Comparison of ENCODE assay signal across 8 cellular contexts in genomic region chr13:48126944-48127814, GRCh38. TPM values are rescaled to one million over a fixed set of nuclear protein-coding genes. Genes with fewer than 3 reads are reported as not detected.
DNase-seq lines count a peak whose midpoint lies in the region; ATAC-seq and TF ChIP-seq lines count a peak whose summit lies in the region.

No MANE protein-coding gene starts in this region.

- peak overlapping the region; percentile 13 for H3K4me3 Mint-ChIP-seq in activated CD8-positive, alpha-beta T cell treated with anti-CD3 and anti-CD28 coated beads for 36 hours

- H3K27ac Mint-ChIP-seq in activated CD8-positive, alpha-beta T cell treated with anti-CD3 and anti-CD28 coated beads for 36 hours, result peak overlapping the region; percentile 62

- H3K4me1 ChIP-seq in tibial nerve, result peaks cover 0 to 53% (median 12%) of the 10 kb centered on the region in 4 donors

- H3K9me3 Mint-ChIP-seq in activated CD8-positive, alpha-beta T cell treated with anti-CD3 and anti-CD28 coated beads for 36 hours, result no peaks in the 10 kb centered on the region

- H3K4me3 ChIP-seq in tibial nerve, result no peak overlapping the region

- 18 to 22% methylated on average over 5 of the region's 5 CpGs for WGBS in tibial nerve, 2 donors

- ATAC-seq in HG03280 (IDR thresholded peaks at IDR 0.05; ENCODE audit: unreplicated experiment), result peak; percentile 74
- peak; percentile 85 for ATAC-seq in activated CD8-positive, alpha-beta T cell treated with anti-CD3 and anti-CD28 coated beads for 36 hours

- H3K36me3 ChIP-seq in tibial nerve, result no peaks in the 10 kb centered on the region

- no peaks in the 10 kb centered on the region for H3K27me3 ChIP-seq in tibial nerve

- DNase-seq in activated naive CD4-positive, alpha-beta T cell treated with Interleukin-2 at 50 U/mL for 16 hours, result peak; percentile 18
- DNase-seq in activated naive CD4-positive, alpha-beta T cell treated with anti-CD3 and anti-CD28 coated beads, Interleukin-2, amount 50 U/mL, for 16 hours, result no peak
- DNase-seq in NCI-H526 treated with DMSO at 0.1 percent for 48 hours (lab: John Stamatoyannopoulos, UW), result peak; percentile 60
- peak; percentile 24 for DNase-seq in activated CD8-positive, alpha-beta T cell treated with anti-CD3 and anti-CD28 coated beads for 36 hours
- no peak for DNase-seq in epithelial cell of prostate (ENCODE audit: low read depth, low spot score)
- DNase-seq in mucosa of gallbladder (ENCODE audit: low spot score), result peak; percentile 36
- DNase-seq in tibial nerve (ENCODE audit: low spot score in 2 of 2), result peak; percentile 50 to 75

- CTCF ChIA-PET in activated CD8-positive, alpha-beta T cell treated with anti-CD3 and anti-CD28 coated beads for 36 hours (lab: Charles Lee), result interaction anchor here (0.6 to 2.7 kb wide), 56 partner anchors 9 to 643 kb away, joined by 3 to 29 read pairs (median 4); partner anchors contain the start of genes ITM2B, MED4 and RB1

- no peak for TF ChIP-seq POLR2A in tibial nerve (IDR thresholded peaks at IDR 0.05)

- no peaks in the 10 kb centered on the region for H3K9me3 ChIP-seq in tibial nerve

- peak overlapping the region; percentile 47 for H3K27ac ChIP-seq in epithelial cell of prostate
- H3K27ac ChIP-seq in tibial nerve, result peak overlapping the region; percentile 52 to 85 (median 70)

- H3K36me3 Mint-ChIP-seq in activated CD8-positive, alpha-beta T cell treated with anti-CD3 and anti-CD28 coated beads for 36 hours (ENCODE audit: low read depth), result no peaks in the 10 kb centered on the region

- TF ChIP-seq EP300 in tibial nerve (IDR thresholded peaks at IDR 0.05), result peak in 1 of 2 donors; percentile 61

- peak; percentile 83 for TF ChIP-seq CTCF in activated CD8-positive, alpha-beta T cell treated with anti-CD3 and anti-CD28 coated beads for 36 hours (IDR thresholded peaks at IDR 0.05)
- peak; percentile 64 to 81 (median 79) for TF ChIP-seq CTCF in tibial nerve (IDR thresholded peaks at IDR 0.05)

- no peaks in the 10 kb centered on the region for H3K27me3 Mint-ChIP-seq in activated CD8-positive, alpha-beta T cell treated with anti-CD3 and anti-CD28 coated beads for 36 hours

- peaks cover 22% of the 10 kb centered on the region for H3K4me1 Mint-ChIP-seq in activated CD8-positive, alpha-beta T cell treated with anti-CD3 and anti-CD28 coated beads for 36 hours (ENCODE audit: low read depth)

- intact Hi-C loops in activated CD8-positive, alpha-beta T cell treated with anti-CD3 and anti-CD28 coated beads for 36 hours (cut with micrococcal nuclease), result loop anchor here (5.0 to 10.0 kb wide), 3 partner anchors 105 to 458 kb away; partner anchors contain the start of gene ITM2B

- POLR2A ChIA-PET in activated CD8-positive, alpha-beta T cell treated with anti-CD3 and anti-CD28 coated beads for 36 hours (lab: Charles Lee), result interaction anchor here (0.9 to 1.3 kb wide), 4 partner anchors 9 to 177 kb away, joined by 3 to 5 read pairs (median 4); partner anchors contain the start of gene ITM2B

RNA-seq across cellular contexts. Expression of gene MED4, which starts 32.3 kb away (rescaled TPM):
- 10 to 100 TPM; 53.6 to 57.2 TPM for total RNA-seq in activated CD8-positive, alpha-beta T cell treated with anti-CD3 and anti-CD28 coated beads for 36 hours
- total RNA-seq in mucosa of gallbladder (36.5 TPM), tibial nerve (10 to 100 TPM; 27.0 to 41.0 (median 31.4) TPM)

Comparison
In these comparisons a context has a peak if more than half of its experiments do, and no peak if none do; other contexts are left out.
1. DNase-seq: peak in activated naive CD4-positive, alpha-beta T cell treated with Interleukin-2 at 50 U/mL for 16 hours (single experiment), NCI-H526 treated with DMSO at 0.1 percent for 48 hours (single experiment), activated CD8-positive, alpha-beta T cell treated with anti-CD3 and anti-CD28 coated beads for 36 hours (single experiment), mucosa of gallbladder (single experiment) and tibial nerve (2 of 2); none in activated naive CD4-positive, alpha-beta T cell treated with anti-CD3 and anti-CD28 coated beads, Interleukin-2, amount 50 U/mL, for 16 hours (single experiment) and epithelial cell of prostate (single experiment).